16 cellular contexts compared by ENCODE assay signal in genomic region chr20:62604796-62605195, GRCh38. TPM values are rescaled to one million over a fixed set of nuclear protein-coding genes. Genes with fewer than 3 reads are reported as not detected.
DNase-seq lines count a peak whose midpoint lies in the region; ATAC-seq, FAIRE-seq and TF ChIP-seq lines count a peak whose summit lies in the region.
"Had no signal": no experiment of that assay in that cellular context is flagged by ENCODE, and none has a peak within 500 bp of the region (broad histone marks: within the 10 kb centered on the region; RNA-seq: fewer than 3 reads in every experiment).

No MANE protein-coding gene starts in this region.

- intact Hi-C loops in CD8-positive, alpha-beta T cell (cut with DNase I, micrococcal nuclease): no loop called here

- H3K4me2 ChIP-seq in BLaER1 treated with 17β-estradiol and CSF1 and Interleukin-3, amounts not matched to agents 10 nM and 100 nM: peak overlapping the region; percentile 93 to 100 (median 99)
- H3K4me2 ChIP-seq: KMS-11, PC-9 had no signal

- H3K27me3 ChIP-seq in BLaER1 treated with 17β-estradiol and CSF1 and Interleukin-3, amounts not matched to agents 10 nM and 100 nM: no peaks in the 10 kb centered on the region
- no peaks in the 10 kb centered on the region for H3K27me3 ChIP-seq in neutrophil
- H3K27me3 ChIP-seq in CD8-positive, alpha-beta T cell (ENCODE audit: insufficient read depth, low read length): no peaks in the 10 kb centered on the region

- ATAC-seq in effector memory CD8-positive, alpha-beta T cell (replicated peaks): no peak
- ATAC-seq in CD8-positive, alpha-beta T cell: no peak

- POLR2A ChIA-PET in CD8-positive, alpha-beta T cell (lab: Charles Lee): interaction anchor here (1.2 kb wide), 1 partner anchor 38 kb away, joined by 3 read pairs; no protein-coding TSS in a partner anchor

- peak overlapping the region in 1 of 2 donors; percentile 10 for H3K4me3 Mint-ChIP-seq in effector memory CD8-positive, alpha-beta T cell
- H3K4me3 Mint-ChIP-seq in CD8-positive, alpha-beta T cell: no peak overlapping the region
- H3K4me3 Mint-ChIP-seq in chondrocyte (ENCODE audit: unreplicated experiment): no peak overlapping the region
- H3K4me3 Mint-ChIP-seq: CD4-positive, alpha-beta memory T cell had no signal

- peak; percentile 28 for FAIRE-seq in HTR-8/SVneo (lab: Jason Lieb, UNC)
- FAIRE-seq: D721Med had no signal

- TF ChIP-seq CTCF in neutrophil (IDR thresholded peaks at IDR 0.05) (no peak), chondrocyte (IDR thresholded peaks at IDR 0.05) (no peak)
- no peak for TF ChIP-seq CTCF in CD8-positive, alpha-beta T cell (IDR thresholded peaks at IDR 0.05)

- peak overlapping the region; percentile 14 to 71 (median 65); a peak in 20 of 22 replicates for H3K9ac ChIP-seq in BLaER1 treated with 17β-estradiol and CSF1 and Interleukin-3, amounts not matched to agents 10 nM and 100 nM
- H3K9ac ChIP-seq: KMS-11 had no signal

- H3K36me3 Mint-ChIP-seq in effector memory CD8-positive, alpha-beta T cell (ENCODE audit: insufficient read depth): no peaks in the 10 kb centered on the region
- H3K36me3 Mint-ChIP-seq in CD8-positive, alpha-beta T cell: no peaks in the 10 kb centered on the region
- no peaks in the 10 kb centered on the region for H3K36me3 Mint-ChIP-seq in chondrocyte (ENCODE audit: low read depth)
- H3K36me3 Mint-ChIP-seq: CD4-positive, alpha-beta memory T cell had no signal

- peaks cover 70 to 97% (median 90%) of the 10 kb centered on the region in 10 experiments for H3K4me1 ChIP-seq in BLaER1 treated with 17β-estradiol and CSF1 and Interleukin-3, amounts not matched to agents 10 nM and 100 nM
- H3K4me1 ChIP-seq in neutrophil (ENCODE audit: control insufficient read depth in 1 of 2, insufficient read depth in 1 of 2, low read depth in 1 of 2, low read length in 1 of 2): peaks cover 80 to 86% of the 10 kb centered on the region in 2 experiments
- H3K4me1 ChIP-seq in CD8-positive, alpha-beta T cell (ENCODE audit: insufficient read depth, low read length): peaks cover 26% of the 10 kb centered on the region

- H4K20me1 ChIP-seq in BLaER1 treated with 17β-estradiol and CSF1 and Interleukin-3, amounts not matched to agents 10 nM and 100 nM: peaks cover 0 to 7% (median 3%) of the 10 kb centered on the region in 11 experiments; a peak in 6 of 22 replicates

- DNase-seq in HTR-8/SVneo (ENCODE audit: insufficient read length, low spot score) (no peak), chondrocyte (ENCODE audit: low spot score) (no peak)
- DNase-seq in effector memory CD8-positive, alpha-beta T cell: no peak
- no peak for DNase-seq in activated naive CD4-positive, alpha-beta T cell treated with anti-CD3 and anti-CD28 coated beads, Interleukin-2, amount 50 U/mL, for 16 hours
- DNase-seq in CD8-positive, alpha-beta T cell: no peak
- DNase-seq: CD4-positive, alpha-beta memory T cell; HCEC 1CT; MM.1S; NCI-H1930; NCI-H2171; NCI-H774; PC-9 had no signal

- no peaks in the 10 kb centered on the region for H3K9me3 Mint-ChIP-seq in effector memory CD8-positive, alpha-beta T cell
- H3K9me3 Mint-ChIP-seq in CD8-positive, alpha-beta T cell: no peaks in the 10 kb centered on the region
- H3K9me3 Mint-ChIP-seq in chondrocyte (ENCODE audit: low read depth): no peaks in the 10 kb centered on the region

- peak overlapping the region in 8 of 11 experiments; percentile 33 to 78 (median 64); a peak in 15 of 22 replicates for H3K27ac ChIP-seq in BLaER1 treated with 17β-estradiol and CSF1 and Interleukin-3, amounts not matched to agents 10 nM and 100 nM
- H3K27ac ChIP-seq in neutrophil: peak overlapping the region; percentile 100
- H3K27ac ChIP-seq in CD8-positive, alpha-beta T cell (ENCODE audit: low read depth, low read length): no peak overlapping the region
- H3K27ac ChIP-seq: KMS-11, PC-9 had no signal

- H3K27ac Mint-ChIP-seq in effector memory CD8-positive, alpha-beta T cell: peak overlapping the region; percentile 62 to 72
- H3K27ac Mint-ChIP-seq in CD8-positive, alpha-beta T cell: no peak overlapping the region
- H3K27ac Mint-ChIP-seq in chondrocyte (ENCODE audit: unreplicated experiment): no peak overlapping the region

- H3K36me3 ChIP-seq in BLaER1 treated with 17β-estradiol and CSF1 and Interleukin-3, amounts not matched to agents 10 nM and 100 nM: no peaks in the 10 kb centered on the region
- no peaks in the 10 kb centered on the region for H3K36me3 ChIP-seq in neutrophil
- no peaks in the 10 kb centered on the region for H3K36me3 ChIP-seq in CD8-positive, alpha-beta T cell (ENCODE audit: insufficient read depth, low read length)

- H3K9me3 ChIP-seq in BLaER1 treated with 17β-estradiol and CSF1 and Interleukin-3, amounts not matched to agents 10 nM and 100 nM (replicated peaks in 1 of 11): no peaks in the 10 kb centered on the region
- no peaks in the 10 kb centered on the region for H3K9me3 ChIP-seq in neutrophil
- H3K9me3 ChIP-seq in CD8-positive, alpha-beta T cell (ENCODE audit: low read length): no peaks in the 10 kb centered on the region

- H3K27me3 Mint-ChIP-seq in effector memory CD8-positive, alpha-beta T cell: peaks cover 7 to 8% of the 10 kb centered on the region in 2 donors
- peaks cover 5% of the 10 kb centered on the region for H3K27me3 Mint-ChIP-seq in CD8-positive, alpha-beta T cell (ENCODE audit: low read depth)
- H3K27me3 Mint-ChIP-seq in chondrocyte (ENCODE audit: low read depth): peaks cover 45% of the 10 kb centered on the region

- peak overlapping the region in 9 of 10 experiments; percentile 25 to 70 (median 51); a peak in 13 of 20 replicates for H3K4me3 ChIP-seq in BLaER1 treated with 17β-estradiol and CSF1 and Interleukin-3, amounts not matched to agents 10 nM and 100 nM
- H3K4me3 ChIP-seq in neutrophil (ENCODE audit: low read depth in 1 of 2, low read length in 1 of 2): peak overlapping the region; percentile 64 to 70
- H3K4me3 ChIP-seq in CD8-positive, alpha-beta T cell (ENCODE audit: low read depth, low read length): no peak overlapping the region
- H3K4me3 ChIP-seq: PC-9 had no signal

- CTCF ChIA-PET in CD8-positive, alpha-beta T cell (lab: Charles Lee): interaction anchor here (2.8 kb wide), 1 partner anchor 12 kb away, joined by 15 read pairs; no protein-coding TSS in a partner anchor

- H3K4me1 Mint-ChIP-seq in effector memory CD8-positive, alpha-beta T cell (ENCODE audit: low read depth in 2 of 2): peaks cover 15 to 18% of the 10 kb centered on the region in 2 donors
- H3K4me1 Mint-ChIP-seq in CD8-positive, alpha-beta T cell (ENCODE audit: low read depth): peaks cover 20% of the 10 kb centered on the region
- H3K4me1 Mint-ChIP-seq in chondrocyte (ENCODE audit: low read depth): peaks cover 5% of the 10 kb centered on the region

RNA-seq across cellular contexts. Expression of gene SLCO4A1, which starts 37.5 kb away (rescaled TPM):
- 1 to 10 TPM; 4.5 to 4.7 TPM for total RNA-seq in CD8-positive, alpha-beta T cell
- total RNA-seq in chondrocyte: not detected in 3 replicates

Comparison
In these comparisons a context has a peak if more than half of its experiments do, and no peak if none do; other contexts are left out.
1. H3K27ac Mint-ChIP-seq: peak in effector memory CD8-positive, alpha-beta T cell (2 of 2); none in CD8-positive, alpha-beta T cell (single experiment) and chondrocyte (single experiment).